In the genomic region with DNA sequence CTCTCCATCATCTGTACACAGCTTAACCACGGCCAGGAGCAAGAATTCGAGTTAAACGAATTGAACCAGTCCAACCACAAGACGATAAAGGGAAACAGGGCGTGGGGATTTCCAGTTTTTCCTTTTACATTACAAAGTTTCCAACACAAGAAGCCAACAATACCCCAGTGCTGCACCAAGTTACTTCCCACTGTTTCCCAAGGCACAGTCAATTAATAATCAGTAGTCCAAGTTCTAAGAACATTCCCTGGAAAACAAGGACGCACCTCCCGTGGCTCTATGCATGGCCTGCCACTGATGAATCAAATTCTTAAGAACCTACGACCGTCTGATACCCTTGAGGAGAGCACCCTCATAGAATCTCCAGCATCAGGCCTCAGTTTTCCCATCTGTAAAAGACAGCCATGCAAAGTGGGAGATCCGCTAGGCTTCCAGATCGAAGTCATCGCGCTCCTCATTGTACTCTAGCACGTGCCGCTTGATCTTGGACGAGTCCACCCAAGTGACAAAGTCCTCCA, we compare ENCODE assay signal across 8 cellular contexts. TPM values are rescaled to one million over a fixed set of nuclear protein-coding genes. Genes with fewer than 3 reads are reported as not detected.
A peak's percentile ranks its signal among the peaks of the same experiment; 100 is the strongest.
DNase-seq lines count a peak whose midpoint lies in the region; ATAC-seq and TF ChIP-seq lines count a peak whose summit lies in the region.

No MANE protein-coding gene starts in this region.

- H3K9ac ChIP-seq in GM23248 (peak overlapping the region; percentile 89), SU-DHL-6 (ENCODE audit: low read length) (peak overlapping the region; percentile 84)

- H4K20me1 ChIP-seq in GM23248 (ENCODE audit: insufficient read depth) (no peaks in the 10 kb centered on the region), SU-DHL-6 (ENCODE audit: low read depth, low read length) (peaks cover 3% of the 10 kb centered on the region; the same call in 1 of the 2 replicates)

- peaks cover 17% of the 10 kb centered on the region for H3K4me1 ChIP-seq in GM23248 (ENCODE audit: insufficient read depth)

- H3K4me3 ChIP-seq in GM23248 (peak overlapping the region; percentile 80), SU-DHL-6 (ENCODE audit: insufficient read depth, low read length, poor library complexity, severe bottlenecking) (peak overlapping the region; percentile 75), fibroblast of pulmonary artery (replicated peaks; ENCODE audit: low read depth, low read length) (peak overlapping the region; percentile 89), retinal pigment epithelial cell (ENCODE audit: low read length) (peak overlapping the region; percentile 86)

- H3K4me2 ChIP-seq in GM23248 (ENCODE audit: unreplicated experiment) (peak overlapping the region; percentile 98), SU-DHL-6 (ENCODE audit: low read depth, low read length, poor library complexity, severe bottlenecking) (peak overlapping the region; percentile 99)

- DNase-seq in GM23248: peak; percentile 51
- peak; percentile 34 for DNase-seq in fibroblast of pulmonary artery (ENCODE audit: low read depth)
- no peak for DNase-seq in retinal pigment epithelial cell (ENCODE audit: low read depth)
- DNase-seq in ecto neural progenitor cell (ENCODE audit: low spot score): no peak
- no peak for DNase-seq in stimulated activated CD4-positive, alpha-beta T cell treated with anti-CD3 and anti-CD28 coated beads, Interleukin-4, amount 100 ng/mL, for 1 hour
- no peak for DNase-seq in G401 (ENCODE audit: low spot score)

- H3K79me2 ChIP-seq in GM23248 (ENCODE audit: insufficient read depth): peaks cover 46% of the 10 kb centered on the region
- peaks cover 37% of the 10 kb centered on the region for H3K79me2 ChIP-seq in SU-DHL-6 (ENCODE audit: insufficient read depth, low read length)

- H3K9me2 ChIP-seq in GM23248 (ENCODE audit: insufficient read depth) (no peaks in the 10 kb centered on the region), SU-DHL-6 (replicated peaks; ENCODE audit: insufficient read depth, low read length) (no peaks in the 10 kb centered on the region)

- no peak for ATAC-seq in HG03135 (IDR thresholded peaks at IDR 0.05; ENCODE audit: unreplicated experiment)

- no peak for TF ChIP-seq CTCF in SU-DHL-6 (IDR thresholded peaks at IDR 0.05; ENCODE audit: insufficient read depth, low read length, poor library complexity, severe bottlenecking)
- TF ChIP-seq CTCF in fibroblast of pulmonary artery (IDR thresholded peaks at IDR 0.05; ENCODE audit: low read length, missing control alignments): no peak
- no peak for TF ChIP-seq CTCF in retinal pigment epithelial cell (conservative IDR thresholded peaks at IDR 0.05; ENCODE audit: low read depth, low read length)

- H3F3A ChIP-seq in GM23248 (ENCODE audit: insufficient read depth) (peaks cover 24% of the 10 kb centered on the region), SU-DHL-6 (ENCODE audit: insufficient read depth) (peaks cover 11% of the 10 kb centered on the region)

- H3K27me3 ChIP-seq in GM23248 (replicated peaks; ENCODE audit: insufficient read depth) (no peaks in the 10 kb centered on the region), SU-DHL-6 (ENCODE audit: low read length) (no peaks in the 10 kb centered on the region)

- peak overlapping the region; percentile 89 for H3K27ac ChIP-seq in GM23248
- peak overlapping the region; percentile 66 for H3K27ac ChIP-seq in SU-DHL-6 (ENCODE audit: low read depth, low read length)

- no peaks in the 10 kb centered on the region for H3K36me3 ChIP-seq in GM23248 (ENCODE audit: low read depth)
- H3K36me3 ChIP-seq in SU-DHL-6 (ENCODE audit: low read length): no peaks in the 10 kb centered on the region

- H3K9me3 ChIP-seq in GM23248 (ENCODE audit: low read depth): no peaks in the 10 kb centered on the region
- no peaks in the 10 kb centered on the region for H3K9me3 ChIP-seq in SU-DHL-6 (ENCODE audit: insufficient read depth, low read length)

- H2AFZ ChIP-seq in GM23248: peak overlapping the region; percentile 77
- peak overlapping the region; percentile 45 for H2AFZ ChIP-seq in SU-DHL-6 (ENCODE audit: low read depth, low read length, severe bottlenecking)

- WGBS in GM23248 (ENCODE audit: low coverage in 1 of 2, low lambda C conversion rate in 2 of 2, missing lambda C conversion rate in 2 of 2), 2 experiments: 0 to 2% methylated on average over 16 of the region's 16 CpGs

- in situ Hi-C loops in GM23248 (cut with MboI) (no loop called here), G401 (cut with HindIII; ENCODE audit: low sequenced_read_pairs) (no loop called here)

RNA-seq across cellular contexts. Expression of a gene that starts 0.8 kb away (rescaled TPM):
- 138 and 154 TPM in 2 replicates for total RNA-seq in GM23248 (2014; rRNA removed; shearing (Covaris generic))
- 103 and 105 TPM in 2 replicates for polyA plus RNA-seq in GM23248 (2016; fragmentation: Nextera tagmentation; extraction: Ambion mirVana)
- total RNA-seq in G401 (2014; rRNA removed; shearing (Covaris generic)): 118 and 123 TPM in 2 replicates

RNA-seq across cellular contexts. Expression of a gene that starts 8.5 kb away (rescaled TPM):
- total RNA-seq in GM23248 (2014; rRNA removed; shearing (Covaris generic)): 22.9 and 28.7 TPM in 2 replicates
- polyA plus RNA-seq in GM23248 (2016; fragmentation: Nextera tagmentation; extraction: Ambion mirVana): 13.0 and 13.1 TPM in 2 replicates
- 13.9 and 15.1 TPM in 2 replicates for total RNA-seq in G401 (2014; rRNA removed; shearing (Covaris generic))

RNA-seq across cellular contexts. Expression of a gene that starts 13.7 kb away (rescaled TPM):
- total RNA-seq in GM23248 (2014; rRNA removed; shearing (Covaris generic)): 31.9 and 33.5 TPM in 2 replicates
- polyA plus RNA-seq in GM23248 (2016; fragmentation: Nextera tagmentation; extraction: Ambion mirVana): 38.0 and 41.5 TPM in 2 replicates
- 19.3 and 37.4 TPM in 2 replicates for total RNA-seq in G401 (2014; rRNA removed; shearing (Covaris generic))

Comparison
In these comparisons a context has a peak if more than half of its experiments do, and no peak if none do; other contexts are left out.
1. DNase-seq: peak in GM23248 (single experiment) and fibroblast of pulmonary artery (single experiment); none in retinal pigment epithelial cell (single experiment), ecto neural progenitor cell (single experiment), stimulated activated CD4-positive, alpha-beta T cell treated with anti-CD3 and anti-CD28 coated beads, Interleukin-4, amount 100 ng/mL, for 1 hour (single experiment) and G401 (single experiment).
2. Peak in every context shown above with its lines, with median percentiles within 50 percentile points of each other: H3K4me3 ChIP-seq.